ENCODE assay signal across 8 cellular contexts in the genomic region with DNA sequence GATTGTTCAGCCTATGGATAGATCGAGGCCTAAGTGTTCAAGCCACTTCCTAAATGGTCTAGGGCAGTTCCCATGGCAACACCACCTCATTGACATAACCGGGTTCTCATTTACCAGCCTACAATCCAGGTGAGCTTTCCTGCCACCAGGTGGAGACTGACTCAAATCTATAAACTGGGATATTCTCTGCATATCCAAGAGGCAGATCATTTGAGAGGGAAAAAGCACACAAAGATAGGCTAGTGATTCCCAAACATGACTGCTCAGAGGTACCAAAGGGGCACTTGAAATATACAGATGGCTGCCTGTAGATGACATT.
DNase-seq lines count a peak whose midpoint lies in the region; ATAC-seq, FAIRE-seq and TF ChIP-seq lines count a peak whose summit lies in the region.

No MANE protein-coding gene starts in this region.

- DNase-seq in activated CD4-positive, alpha-beta T cell treated with anti-CD3 and anti-CD28 coated beads for 36 hours: peak; percentile 48
- DNase-seq in activated CD4-positive, alpha-beta T cell treated with anti-CD3 and anti-CD28 coated beads for 1 hour: no peak
- DNase-seq in SHP77 (lab: John Stamatoyannopoulos, UW): peak; percentile 29 to 52
- DNase-seq in tibial nerve (ENCODE audit: low spot score in 2 of 2): no peak

- H3K27me3 ChIP-seq in HUES48 (ENCODE audit: control insufficient read depth, insufficient read depth, low read length): no peaks in the 10 kb centered on the region
- H3K27me3 ChIP-seq in tibial nerve: no peaks in the 10 kb centered on the region

- WGBS in tibial nerve, 2 donors: 35 to 39% methylated on average over 2 of the region's 2 CpGs

- TF ChIP-seq POLR2A in tibial nerve (IDR thresholded peaks at IDR 0.05): no peak

- intact Hi-C loops in activated CD4-positive, alpha-beta T cell treated with anti-CD3 and anti-CD28 coated beads for 36 hours (cut with DNase I, micrococcal nuclease): loop anchor here in 1 of 2 experiments (5.0 to 10.0 kb wide), 2 partner anchors 896 to 989 kb away; no protein-coding TSS in a partner anchor

- H3K9me3 Mint-ChIP-seq in activated CD4-positive, alpha-beta T cell treated with anti-CD3 and anti-CD28 coated beads for 36 hours (ENCODE audit: low read depth): no peaks in the 10 kb centered on the region

- no peak overlapping the region for H3K27ac Mint-ChIP-seq in activated CD4-positive, alpha-beta T cell treated with anti-CD3 and anti-CD28 coated beads for 36 hours

- peaks cover 39% of the 10 kb centered on the region for H3K4me1 ChIP-seq in HUES48 (ENCODE audit: control insufficient read depth, insufficient read depth, low read length)
- no peaks in the 10 kb centered on the region for H3K4me1 ChIP-seq in tibial nerve

- H3K4me3 Mint-ChIP-seq in activated CD4-positive, alpha-beta T cell treated with anti-CD3 and anti-CD28 coated beads for 36 hours: no peak overlapping the region

- TF ChIP-seq CTCF in tibial nerve (IDR thresholded peaks at IDR 0.05): no peak

- CTCF ChIA-PET in activated CD4-positive, alpha-beta T cell treated with anti-CD3 and anti-CD28 coated beads for 36 hours (lab: Charles Lee): interaction anchor here (0.7 to 0.9 kb wide), 2 partner anchors 50 to 502 kb away, joined by 3 to 4 read pairs; no protein-coding TSS in a partner anchor

- no peak for TF ChIP-seq EP300 in tibial nerve (IDR thresholded peaks at IDR 0.05)

- peak; percentile 12 for ATAC-seq in activated CD4-positive, alpha-beta T cell treated with anti-CD3 and anti-CD28 coated beads for 36 hours
- ATAC-seq in HG03571 (IDR thresholded peaks at IDR 0.05; ENCODE audit: unreplicated experiment): no peak
- ATAC-seq in HG03175 (IDR thresholded peaks at IDR 0.05; ENCODE audit: unreplicated experiment): no peak

- POLR2A ChIA-PET in activated CD4-positive, alpha-beta T cell treated with anti-CD3 and anti-CD28 coated beads for 36 hours (lab: Charles Lee): no interaction called here

- peak; percentile 96 for FAIRE-seq in islet of Langerhans (lab: Jason Lieb, UNC)

- peaks cover 3% of the 10 kb centered on the region for H3K4me1 Mint-ChIP-seq in activated CD4-positive, alpha-beta T cell treated with anti-CD3 and anti-CD28 coated beads for 36 hours

- no peaks in the 10 kb centered on the region for H3K27me3 Mint-ChIP-seq in activated CD4-positive, alpha-beta T cell treated with anti-CD3 and anti-CD28 coated beads for 36 hours

- H3K9me3 ChIP-seq in HUES48 (ENCODE audit: control insufficient read depth, insufficient read depth, low read length) (no peaks in the 10 kb centered on the region), tibial nerve (no peaks in the 10 kb centered on the region)

- H3K27ac ChIP-seq in HUES48 (ENCODE audit: low read depth, low read length): peak overlapping the region; percentile 79
- no peak overlapping the region for H3K27ac ChIP-seq in tibial nerve

- H3K36me3 Mint-ChIP-seq in activated CD4-positive, alpha-beta T cell treated with anti-CD3 and anti-CD28 coated beads for 36 hours (ENCODE audit: low read depth): no peaks in the 10 kb centered on the region

- peak overlapping the region; percentile 41; the same call in 1 of the 2 replicates for H3K9ac ChIP-seq in HUES48 (ENCODE audit: low read depth, low read length)

- no peaks in the 10 kb centered on the region for H3K36me3 ChIP-seq in HUES48 (ENCODE audit: control insufficient read depth, insufficient read depth, low read length)
- H3K36me3 ChIP-seq in tibial nerve: no peaks in the 10 kb centered on the region

- H3K4me3 ChIP-seq in HUES48 (ENCODE audit: low read depth, low read length): 0 out of 2 replicates have a peak overlapping the region, but pooled peaks have one; percentile 35
- no peak overlapping the region for H3K4me3 ChIP-seq in tibial nerve

Comparison
In these comparisons a context has a peak if more than half of its experiments do, and no peak if none do; other contexts are left out.
1. DNase-seq: peak in activated CD4-positive, alpha-beta T cell treated with anti-CD3 and anti-CD28 coated beads for 36 hours (single experiment) and SHP77 (2 of 2); none in activated CD4-positive, alpha-beta T cell treated with anti-CD3 and anti-CD28 coated beads for 1 hour (single experiment) and tibial nerve (0 of 2).